In genomic region chr1:34694383-34694782, GRCh38 we compare ENCODE assay signal across 27 cellular contexts.
DNase-seq lines count a peak whose midpoint lies in the region; ATAC-seq, FAIRE-seq and TF ChIP-seq lines count a peak whose summit lies in the region.
"Had no signal": no experiment of that assay in that cellular context is flagged by ENCODE, and none has a peak within 500 bp of the region (broad histone marks: within the 10 kb centered on the region; RNA-seq: fewer than 3 reads in every experiment).

No MANE protein-coding gene starts in this region.

- TF ChIP-seq EP300 in esophagus muscularis mucosa (IDR thresholded peaks at IDR 0.05), result no peak

- no peak overlapping the region for H3K9ac ChIP-seq in neural progenitor cell
- H3K9ac ChIP-seq: BLaER1 treated with 17β-estradiol and CSF1 and Interleukin-3, amounts not matched to agents 10 nM and 100 nM had no signal

- no peak for TF ChIP-seq CTCF in bronchial epithelial cell (IDR thresholded peaks at IDR 0.05; ENCODE audit: insufficient read depth, low read length, severe bottlenecking)
- no peak for TF ChIP-seq CTCF in esophagus muscularis mucosa (IDR thresholded peaks at IDR 0.05)
- no peak for TF ChIP-seq CTCF in osteocyte (IDR thresholded peaks at IDR 0.05)
- no peak for TF ChIP-seq CTCF in neural progenitor cell (IDR thresholded peaks at IDR 0.05)

- H3K27me3 ChIP-seq in bronchial epithelial cell (ENCODE audit: control insufficient read depth, insufficient read depth, low read length), result peaks cover 2% of the 10 kb centered on the region
- peaks cover 0 to 53% (median 0%) of the 10 kb centered on the region in 4 donors for H3K27me3 ChIP-seq in esophagus muscularis mucosa
- H3K27me3 ChIP-seq in neural progenitor cell, result no peaks in the 10 kb centered on the region
- H3K27me3 ChIP-seq: BLaER1 treated with 17β-estradiol and CSF1 and Interleukin-3, amounts not matched to agents 10 nM and 100 nM had no signal

- H3K4me1 ChIP-seq in esophagus muscularis mucosa, result no peaks in the 10 kb centered on the region
- no peaks in the 10 kb centered on the region for H3K4me1 ChIP-seq in neural progenitor cell
- H3K4me1 ChIP-seq: A549 had no signal

- H3K27me3 Mint-ChIP-seq in activated CD8-positive, alpha-beta memory T cell treated with anti-CD3 and anti-CD28 coated beads, Interleukin-2, amount 10 ng/mL, durations not matched to agents 7 days and 5 days, result peaks cover 16% of the 10 kb centered on the region
- no peaks in the 10 kb centered on the region for H3K27me3 Mint-ChIP-seq in osteocyte (ENCODE audit: unreplicated experiment)
- H3K27me3 Mint-ChIP-seq in neural progenitor cell (ENCODE audit: insufficient read depth, low read depth), result peaks cover 15% of the 10 kb centered on the region

- DNase-seq in activated CD8-positive, alpha-beta memory T cell treated with anti-CD3 and anti-CD28 coated beads, Interleukin-2, amount 10 ng/mL, durations not matched to agents 7 days and 5 days, result peak; percentile 15
- DNase-seq in activated CD8-positive, alpha-beta memory T cell treated with anti-CD3 and anti-CD28 coated beads for 24 hours, result no peak
- no peak for DNase-seq in bronchial epithelial cell (ENCODE audit: low read depth)
- DNase-seq in esophagus muscularis mucosa (ENCODE audit: extremely low spot score), result peak; percentile 82
- DNase-seq in osteocyte (ENCODE audit: extremely low spot score, unreplicated experiment), result peak; percentile 62
- DNase-seq in neural progenitor cell (ENCODE audit: low spot score), result no peak
- DNase-seq: AML-193; CD4-positive, alpha-beta memory T cell; CD4-positive, CD25-positive, alpha-beta regulatory T cell; CD8-positive, alpha-beta memory T cell; COR-L47; DMS 273 treated with DMSO at 0.1 percent for 48 hours; DMS153; DMS53; DMS79; DND-41; EL; GDM1 had no signal

- H4K20me1 ChIP-seq in neural progenitor cell (ENCODE audit: low read depth), result no peaks in the 10 kb centered on the region
- H4K20me1 ChIP-seq: BLaER1 treated with 17β-estradiol and CSF1 and Interleukin-3, amounts not matched to agents 10 nM and 100 nM had no signal

- H3K9me3 ChIP-seq in esophagus muscularis mucosa (peaks cover 0 to 9% (median 0%) of the 10 kb centered on the region in 4 donors), neural progenitor cell (ENCODE audit: low read depth) (no peaks in the 10 kb centered on the region)
- H3K9me3 ChIP-seq: A549; BLaER1 treated with 17β-estradiol and CSF1 and Interleukin-3, amounts not matched to agents 10 nM and 100 nM had no signal

- 88% methylated on average over 3 of the region's 3 CpGs for WGBS in esophagus muscularis mucosa

- H3K4me3 ChIP-seq in bronchial epithelial cell (ENCODE audit: low read depth, low read length) (no peak overlapping the region), esophagus muscularis mucosa (no peak overlapping the region), neural progenitor cell (no peak overlapping the region)
- H3K4me3 ChIP-seq: A549; BLaER1 treated with 17β-estradiol and CSF1 and Interleukin-3, amounts not matched to agents 10 nM and 100 nM; GM12878 had no signal

- H3K36me3 ChIP-seq in bronchial epithelial cell (ENCODE audit: control insufficient read depth, insufficient read depth, low read length) (no peaks in the 10 kb centered on the region), esophagus muscularis mucosa (no peaks in the 10 kb centered on the region), neural progenitor cell (no peaks in the 10 kb centered on the region)
- H3K36me3 ChIP-seq: BLaER1 treated with 17β-estradiol and CSF1 and Interleukin-3, amounts not matched to agents 10 nM and 100 nM had no signal

- no peak overlapping the region for H3K27ac ChIP-seq in esophagus muscularis mucosa (replicated peaks in 1 of 4)
- no peak overlapping the region for H3K27ac ChIP-seq in neural progenitor cell
- H3K27ac ChIP-seq: 22Rv1; A549; BLaER1 treated with 17β-estradiol and CSF1 and Interleukin-3, amounts not matched to agents 10 nM and 100 nM had no signal

- no peaks in the 10 kb centered on the region for H3F3A ChIP-seq in neural progenitor cell (ENCODE audit: low read depth)

- H3K9me3 Mint-ChIP-seq in activated CD8-positive, alpha-beta memory T cell treated with anti-CD3 and anti-CD28 coated beads, Interleukin-2, amount 10 ng/mL, durations not matched to agents 7 days and 5 days (ENCODE audit: low read depth), result no peaks in the 10 kb centered on the region
- H3K9me3 Mint-ChIP-seq in osteocyte (ENCODE audit: unreplicated experiment), result peaks cover 13% of the 10 kb centered on the region
- H3K9me3 Mint-ChIP-seq in neural progenitor cell, result peaks cover 4% of the 10 kb centered on the region

- no peak overlapping the region for H2AFZ ChIP-seq in neural progenitor cell (replicated peaks)

- no peaks in the 10 kb centered on the region for H3K79me2 ChIP-seq in neural progenitor cell (ENCODE audit: low read depth)

- H3K4me2 ChIP-seq in neural progenitor cell, result no peak overlapping the region
- H3K4me2 ChIP-seq: A549; BLaER1 treated with 17β-estradiol and CSF1 and Interleukin-3, amounts not matched to agents 10 nM and 100 nM had no signal

- TF ChIP-seq POLR2A in esophagus muscularis mucosa (IDR thresholded peaks at IDR 0.05; ENCODE audit: low read depth), result no peak

- CTCF ChIA-PET in activated CD8-positive, alpha-beta memory T cell treated with anti-CD3 and anti-CD28 coated beads, Interleukin-2, amount 10 ng/mL, durations not matched to agents 7 days and 5 days (lab: Charles Lee), result no interaction called here

- H3K27ac Mint-ChIP-seq in activated CD8-positive, alpha-beta memory T cell treated with anti-CD3 and anti-CD28 coated beads, Interleukin-2, amount 10 ng/mL, durations not matched to agents 7 days and 5 days, result no peak overlapping the region
- H3K27ac Mint-ChIP-seq in osteocyte (ENCODE audit: unreplicated experiment), result no peak overlapping the region
- H3K27ac Mint-ChIP-seq in neural progenitor cell, result no peak overlapping the region
- H3K27ac Mint-ChIP-seq: B cell; CD4-positive, alpha-beta memory T cell; CD4-positive, CD25-positive, alpha-beta regulatory T cell; CD8-positive, alpha-beta memory T cell had no signal

- peak; percentile 72 for FAIRE-seq in bronchial epithelial cell (lab: Jason Lieb, UNC)
- FAIRE-seq: A549, GM12878, GM12892, GM18507 had no signal

- H3K4me1 Mint-ChIP-seq in activated CD8-positive, alpha-beta memory T cell treated with anti-CD3 and anti-CD28 coated beads, Interleukin-2, amount 10 ng/mL, durations not matched to agents 7 days and 5 days, result no peaks in the 10 kb centered on the region
- H3K4me1 Mint-ChIP-seq in osteocyte (ENCODE audit: unreplicated experiment), result no peaks in the 10 kb centered on the region
- peaks cover 25% of the 10 kb centered on the region for H3K4me1 Mint-ChIP-seq in neural progenitor cell
- H3K4me1 Mint-ChIP-seq: B cell; CD14-positive monocyte; CD4-positive, alpha-beta memory T cell; CD4-positive, CD25-positive, alpha-beta regulatory T cell; CD8-positive, alpha-beta memory T cell had no signal

- intact Hi-C loops in esophagus muscularis mucosa (cut with DNase I), result no loop called here

- H3K4me3 Mint-ChIP-seq in activated CD8-positive, alpha-beta memory T cell treated with anti-CD3 and anti-CD28 coated beads, Interleukin-2, amount 10 ng/mL, durations not matched to agents 7 days and 5 days, result no peak overlapping the region
- no peak overlapping the region for H3K4me3 Mint-ChIP-seq in osteocyte (ENCODE audit: unreplicated experiment)
- H3K4me3 Mint-ChIP-seq in neural progenitor cell, result no peak overlapping the region
- H3K4me3 Mint-ChIP-seq: B cell; CD14-positive monocyte; CD4-positive, alpha-beta memory T cell; CD4-positive, CD25-positive, alpha-beta regulatory T cell; CD8-positive, alpha-beta memory T cell had no signal

- no peak for ATAC-seq in activated CD8-positive, alpha-beta memory T cell treated with anti-CD3 and anti-CD28 coated beads, Interleukin-2, amount 10 ng/mL, durations not matched to agents 7 days and 5 days
- no peak for ATAC-seq in GM21381 (IDR thresholded peaks at IDR 0.05; ENCODE audit: unreplicated experiment)
- ATAC-seq: A549, GM12878 had no signal

- no peaks in the 10 kb centered on the region for H3K36me3 Mint-ChIP-seq in activated CD8-positive, alpha-beta memory T cell treated with anti-CD3 and anti-CD28 coated beads, Interleukin-2, amount 10 ng/mL, durations not matched to agents 7 days and 5 days
- H3K36me3 Mint-ChIP-seq in osteocyte (ENCODE audit: unreplicated experiment) (no peaks in the 10 kb centered on the region), neural progenitor cell (no peaks in the 10 kb centered on the region)
- H3K36me3 Mint-ChIP-seq: CD14-positive monocyte; CD4-positive, alpha-beta memory T cell; CD4-positive, CD25-positive, alpha-beta regulatory T cell; CD8-positive, alpha-beta memory T cell had no signal

Comparison
In these comparisons a context has a peak if more than half of its experiments do, and no peak if none do; other contexts are left out.
1. DNase-seq: peak in activated CD8-positive, alpha-beta memory T cell treated with anti-CD3 and anti-CD28 coated beads, Interleukin-2, amount 10 ng/mL, durations not matched to agents 7 days and 5 days (single experiment), esophagus muscularis mucosa (single experiment) and osteocyte (single experiment); none in activated CD8-positive, alpha-beta memory T cell treated with anti-CD3 and anti-CD28 coated beads for 24 hours (single experiment), bronchial epithelial cell (single experiment) and neural progenitor cell (single experiment).